In genomic region chr2:121211251-121211650, GRCh38 we compare ENCODE assay signal across 20 cellular contexts.
A peak's percentile ranks its signal among the peaks of the same experiment; 100 is the strongest.
DNase-seq lines count a peak whose midpoint lies in the region; ATAC-seq, FAIRE-seq and TF ChIP-seq lines count a peak whose summit lies in the region.
"Had no signal": no experiment of that assay in that cellular context is flagged by ENCODE, and none has a peak within 500 bp of the region (broad histone marks: within the 10 kb centered on the region; RNA-seq: fewer than 3 reads in every experiment).

No MANE protein-coding gene starts in this region.

- no peak for TF ChIP-seq RAD21 in A549 (conservative IDR thresholded peaks at IDR 0.05 in 1 of 2, IDR thresholded peaks at IDR 0.05 in 1 of 2)

- H3K27me3 ChIP-seq in Peyer's patch (no peaks in the 10 kb centered on the region), keratinocyte (ENCODE audit: control insufficient read depth, extremely low read depth, insufficient read depth, low read length) (no peaks in the 10 kb centered on the region)
- H3K27me3 ChIP-seq: foreskin keratinocyte had no signal

- H3K36me3 ChIP-seq in Peyer's patch (no peaks in the 10 kb centered on the region), keratinocyte (ENCODE audit: control insufficient read depth in 2 of 2, extremely low read depth in 1 of 2, insufficient read depth in 2 of 2, low read length in 2 of 2) (no peaks in the 10 kb centered on the region)

- CTCF ChIA-PET in A549 (lab: Yijun Ruan, JAX), result interaction anchor here (0.9 to 2.0 kb wide), 4 partner anchors 8 to 114 kb away, joined by 3 to 5 read pairs (median 3); no protein-coding TSS in a partner anchor

- peak; percentile 4 to 44; a peak in 4 of 6 replicates for ATAC-seq in A549
- ATAC-seq in GM21825 (IDR thresholded peaks at IDR 0.05; ENCODE audit: unreplicated experiment), result no peak
- no peak for ATAC-seq in GM19351 (IDR thresholded peaks at IDR 0.05; ENCODE audit: unreplicated experiment)
- no peak for ATAC-seq in HG02623 (IDR thresholded peaks at IDR 0.05; ENCODE audit: unreplicated experiment)
- ATAC-seq: activated CD8-positive, alpha-beta T cell treated with anti-CD3 and anti-CD28 coated beads for 36 hours had no signal

- peak overlapping the region; percentile 55 to 70; a peak in 5 of 6 replicates for H3K27ac ChIP-seq in A549
- H3K27ac ChIP-seq in Peyer's patch, result peak overlapping the region in 3 of 4 donors; percentile 55 to 93 (median 69)
- peak overlapping the region; percentile 39 for H3K27ac ChIP-seq in keratinocyte (ENCODE audit: control insufficient read depth, insufficient read depth, low read length)
- H3K27ac ChIP-seq: foreskin keratinocyte, HL-60 had no signal

- no peak for TF ChIP-seq EP300 in A549 (IDR thresholded peaks at IDR 0.05)

- H3K4me3 ChIP-seq in A549 (no peak overlapping the region), Peyer's patch (no peak overlapping the region), keratinocyte (ENCODE audit: control insufficient read depth in 2 of 3, extremely low read depth in 1 of 3, insufficient read depth in 2 of 3, low read depth in 1 of 3, low read length in 3 of 3) (no peak overlapping the region)

- H3K4me2 ChIP-seq in A549 (peak overlapping the region; percentile 65), keratinocyte (ENCODE audit: control insufficient read depth, extremely low read depth, insufficient read depth, low read depth, low read length) (peak overlapping the region; percentile 19)

- H3K9ac ChIP-seq in keratinocyte (ENCODE audit: control insufficient read depth, extremely low read depth, insufficient read depth, low read length), result no peak overlapping the region

- DNase-seq in A549 (ENCODE audit: low read depth in 1 of 2, low spot score in 1 of 2) (no peak), Peyer's patch (peak in 2 of 3 donors; percentile 75 to 82), keratinocyte (ENCODE audit: low read depth, low spot score) (no peak), mucosa of gallbladder (ENCODE audit: low spot score) (peak; percentile 76), NCI-H510A (lab: John Stamatoyannopoulos, UW) (no peak)
- DNase-seq: activated CD4-positive, CD25-positive, alpha-beta regulatory T cell; activated CD8-positive, alpha-beta T cell treated with anti-CD3 and anti-CD28 coated beads for 36 hours; activated naive CD4-positive, alpha-beta T cell treated with anti-CD3 and anti-CD28 coated beads for 36 hours; amygdala; caudate nucleus; hippocampal formation; NCI-H187 treated with DMSO at 0.1 percent for 48 hours; NCI-H2227 treated with DMSO at 0.1 percent for 48 hours; stimulated activated CD4-positive, alpha-beta T cell treated with anti-CD3 and anti-CD28 coated beads, Interleukin-4, amount 100 ng/mL, for 4 hours had no signal

- H3K79me2 ChIP-seq in keratinocyte (ENCODE audit: control insufficient read depth, insufficient read depth, low read length), result no peaks in the 10 kb centered on the region

- no peaks in the 10 kb centered on the region for H3K9me1 ChIP-seq in keratinocyte (ENCODE audit: control insufficient read depth, extremely low read depth, insufficient read depth, low read length)

- H3K4me1 ChIP-seq in A549 (peaks cover 19% of the 10 kb centered on the region), Peyer's patch (peaks cover 0 to 23% (median 0%) of the 10 kb centered on the region in 4 donors), keratinocyte (ENCODE audit: control insufficient read depth, extremely low read depth, insufficient read depth, low read length) (peaks cover 21% of the 10 kb centered on the region)

- no peaks in the 10 kb centered on the region for H4K20me1 ChIP-seq in keratinocyte (ENCODE audit: control insufficient read depth, extremely low read depth, insufficient read depth, low read length)

- TF ChIP-seq POLR2A in A549 (IDR thresholded peaks at IDR 0.05; ENCODE audit: low read length) (no peak), Peyer's patch (IDR thresholded peaks at IDR 0.05) (peak in 1 of 2 donors; percentile 26)

- dilution Hi-C loops in keratinocyte (cut with MboI; ENCODE audit: extremely low pct_ligation_motif_present, low sequenced_read_pairs), result no loop called here

- 47% methylated on average over 4 of the region's 5 CpGs for WGBS in A549 (ENCODE audit: missing lambda C conversion rate)

- FAIRE-seq in A549 (lab: Jason Lieb, UNC) (no peak), keratinocyte (lab: Jason Lieb, UNC) (no peak)
- FAIRE-seq: islet of Langerhans had no signal

- no peaks in the 10 kb centered on the region for H3K9me3 ChIP-seq in A549
- H3K9me3 ChIP-seq in Peyer's patch, result no peaks in the 10 kb centered on the region
- H3K9me3 ChIP-seq in keratinocyte (ENCODE audit: control insufficient read depth, low read depth, low read length), result no peaks in the 10 kb centered on the region

- TF ChIP-seq CTCF in A549 (IDR thresholded peaks at IDR 0.05), result no peak
- peak in 1 of 6 experiments; percentile 1 for TF ChIP-seq CTCF in Peyer's patch (IDR thresholded peaks at IDR 0.05)
- no peak for TF ChIP-seq CTCF in keratinocyte (optimal IDR thresholded peaks at IDR 0.05 in 1 of 3, IDR thresholded peaks at IDR 0.05 in 1 of 3, conservative IDR thresholded peaks at IDR 0.05 in 1 of 3; ENCODE audit: extremely low read depth in 1 of 3, insufficient read depth in 2 of 3, low read length in 3 of 3)

- peak overlapping the region; percentile 58 for H2AFZ ChIP-seq in keratinocyte (ENCODE audit: control insufficient read depth, low read length)

- POLR2A ChIA-PET in A549 (lab: Yijun Ruan, JAX), result interaction anchor here (0.6 kb wide), 1 partner anchor 142 kb away, joined by 3 read pairs; no protein-coding TSS in a partner anchor

TF ChIP-seq in A549, 52 proteins besides CTCF, POLR2A, EP300 and RAD21:
- TF ChIP-seq RCOR1 (IDR thresholded peaks at IDR 0.05; ENCODE audit: low read depth, low read length) (no peak), TP53 (CRISPR knock-in tag; IDR thresholded peaks at IDR 0.05) (no peak), ATOH8 (CRISPR knock-in tag; IDR thresholded peaks at IDR 0.05; ENCODE audit: low read depth) (no peak), ZFP36 (IDR thresholded peaks at IDR 0.05; ENCODE audit: borderline replicate concordance, partially characterized antibody) (no peak), HOXB13 (CRISPR knock-in tag; IDR thresholded peaks at IDR 0.05; ENCODE audit: low read depth) (no peak), KDM1A (IDR thresholded peaks at IDR 0.05; ENCODE audit: low read depth) (no peak), ELK1 (IDR thresholded peaks at IDR 0.05; ENCODE audit: low read depth, low read length) (no peak)
TF ChIP-seq in A549: peak in this region for 0.

Comparison
In these comparisons a context has a peak if more than half of its experiments do, and no peak if none do; other contexts are left out.
1. ATAC-seq: peak in A549 (2 of 2); none in GM21825 (single experiment), GM19351 (single experiment) and HG02623 (single experiment).
2. DNase-seq: peak in Peyer's patch (2 of 3) and mucosa of gallbladder (single experiment); none in A549 (0 of 2), keratinocyte (single experiment) and NCI-H510A (single experiment).
3. Peak in every context shown above with its lines, with median percentiles within 50 percentile points of each other: H3K27ac ChIP-seq.